Comparison of ENCODE assay signal across 20 cellular contexts in genomic region chr12:48986720-48987291, GRCh38. TPM values are rescaled to one million over a fixed set of nuclear protein-coding genes. Genes with fewer than 3 reads are reported as not detected.
DNase-seq lines count a peak whose midpoint lies in the region; ATAC-seq, FAIRE-seq and TF ChIP-seq lines count a peak whose summit lies in the region.
"Had no signal": no experiment of that assay in that cellular context is flagged by ENCODE, and none has a peak within 500 bp of the region (broad histone marks: within the 10 kb centered on the region; RNA-seq: fewer than 3 reads in every experiment).

No MANE protein-coding gene starts in this region.

- H3K4me3 Mint-ChIP-seq in brain: peak overlapping the region in 3 of 5 experiments; percentile 14 to 51 (median 39)

- no peak overlapping the region for H2AFZ ChIP-seq in PC-3 (ENCODE audit: low read length)

- H3K9me2 ChIP-seq in PC-3 (replicated peaks; ENCODE audit: low read length): no peaks in the 10 kb centered on the region

- intact Hi-C loops in PC-3 (cut with micrococcal nuclease): no loop called here

- H3K4me1 ChIP-seq in PC-3 (ENCODE audit: insufficient read depth, low read length): no peaks in the 10 kb centered on the region

- H3K27ac ChIP-seq in PC-3 (ENCODE audit: low read length): no peak overlapping the region
- H3K27ac ChIP-seq: 22Rv1, HL-60 had no signal

- no peaks in the 10 kb centered on the region for H3K36me3 Mint-ChIP-seq in brain

- POLR2A ChIA-PET in PC-3 (lab: Charles Lee; ENCODE audit: unreplicated experiment): no interaction called here

- H3K9me3 Mint-ChIP-seq in brain: peaks cover 0 to 6% (median 0%) of the 10 kb centered on the region in 5 experiments

- CTCF ChIA-PET in PC-3 (lab: Charles Lee): interaction anchor here (0.6 kb wide), 1 partner anchor 18 kb away, joined by 3 read pairs; no protein-coding TSS in a partner anchor

- H3K36me3 ChIP-seq in PC-3 (ENCODE audit: low read depth, low read length): no peaks in the 10 kb centered on the region

- no peaks in the 10 kb centered on the region for H3K79me2 ChIP-seq in PC-3 (ENCODE audit: low read length)

- H3F3A ChIP-seq in PC-3 (ENCODE audit: low read length, unreplicated experiment): no peaks in the 10 kb centered on the region

- H3K9me3 ChIP-seq in PC-3 (ENCODE audit: low read length): no peaks in the 10 kb centered on the region

- no peak overlapping the region for H3K4me3 ChIP-seq in PC-3 (ENCODE audit: low read length)
- H3K4me3 ChIP-seq: K562 had no signal

- H3K27me3 Mint-ChIP-seq in brain: peaks cover 99% of the 10 kb centered on the region

- no peaks in the 10 kb centered on the region for H4K20me1 ChIP-seq in PC-3 (ENCODE audit: low read length)

- FAIRE-seq in HTR-8/SVneo (lab: Jason Lieb, UNC): no peak
- FAIRE-seq: GM12891, K562 had no signal

- DNase-seq in NCI-H1417 (lab: John Stamatoyannopoulos, UW) (peak in 2 of 3 experiments; percentile 77 to 90), NCI-H1417 treated with DMSO at 0.1 percent for 48 hours (lab: John Stamatoyannopoulos, UW) (no peak), NCI-H69 (lab: John Stamatoyannopoulos, UW) (peak; percentile 98), retina (peak; percentile 80), PC-3 (no peak), HTR-8/SVneo (ENCODE audit: insufficient read length, low spot score) (no peak), hippocampal formation (lab: John Stamatoyannopoulos, UW) (no peak)
- DNase-seq: C1 segment of cervical spinal cord, DMS153, NCI-H1048, NCI-H187, NCI-H345, NCI-H526 treated with DMSO at 0.1 percent for 48 hours had no signal

- no peak overlapping the region for H3K9ac ChIP-seq in PC-3 (ENCODE audit: low read length)

- peaks cover 6% of the 10 kb centered on the region for H3K27me3 ChIP-seq in PC-3 (ENCODE audit: low read length)

- TF ChIP-seq CTCF in brain (conservative IDR thresholded peaks at IDR 0.05) (no peak), PC-3 (conservative IDR thresholded peaks at IDR 0.05; ENCODE audit: low read depth, low read length) (no peak)

- no peak overlapping the region for H3K4me2 ChIP-seq in PC-3 (ENCODE audit: low read length)

- BruUV-seq in PC-3 (replicated peaks; lab: Mats Ljungman, UMichigan): no TSS peak

- ATAC-seq in PC-3: no peak

- peak overlapping the region in 1 of 5 experiments; percentile 21 for H3K27ac Mint-ChIP-seq in brain

- H3K4me1 Mint-ChIP-seq in brain: peaks cover 55% of the 10 kb centered on the region

RNA-seq across cellular contexts. Expression of gene WNT1, which starts 8.7 kb away (rescaled TPM):
- polyA plus RNA-seq in brain (ENCODE audit: insufficient read depth, low read depth, low replicate concordance): not detected
- not detected in 2 replicates for total RNA-seq in PC-3 (2014; rRNA removed)
- total RNA-seq: K562; RPMI7951; T-helper 2 cell treated with Interferon-gamma antibody and Interleukin-4, amounts not matched to agents 100 ng/mL and 5 ng/mL, for 36 hours had no signal
- polyA plus RNA-seq: K562 had no signal

RNA-seq across cellular contexts. Expression of gene DDN, which starts 12.4 kb away (rescaled TPM):
- polyA plus RNA-seq in brain (ENCODE audit: insufficient read depth, low read depth, low replicate concordance): 41.5 TPM
- 3.5 and 5.6 TPM in 2 replicates for total RNA-seq in PC-3 (2014; rRNA removed)
- total RNA-seq: RPMI7951 had no signal

RNA-seq across cellular contexts. Expression of gene WNT10B, which starts 15.3 kb away (rescaled TPM):
- 2.4 TPM for polyA plus RNA-seq in brain (ENCODE audit: insufficient read depth, low read depth, low replicate concordance)
- total RNA-seq in PC-3 (2014; rRNA removed): 3.7 and 7.4 TPM in 2 replicates
- total RNA-seq: RPMI7951 had no signal

RNA-seq across cellular contexts. Expression of gene ARF3, which starts 29.5 kb away (rescaled TPM):
- polyA plus RNA-seq in brain (ENCODE audit: insufficient read depth, low read depth, low replicate concordance): 201 TPM
- total RNA-seq in PC-3 (2014; rRNA removed): 85.5 and 93.0 TPM in 2 replicates

RNA-seq across cellular contexts. Expression of gene PRKAG1, which starts 31.8 kb away (rescaled TPM):
- polyA plus RNA-seq in brain (ENCODE audit: insufficient read depth, low read depth, low replicate concordance): 54.4 TPM
- 62.1 and 66.5 TPM in 2 replicates for total RNA-seq in PC-3 (2014; rRNA removed)

Comparison
In these comparisons a context has a peak if more than half of its experiments do, and no peak if none do; other contexts are left out.
1. DNase-seq: peak in NCI-H1417 (2 of 3), NCI-H69 (single experiment) and retina (single experiment); none in NCI-H1417 treated with DMSO at 0.1 percent for 48 hours (single experiment), PC-3 (single experiment), HTR-8/SVneo (single experiment) and hippocampal formation (0 of 2).